8 cellular contexts compared by ENCODE assay signal in genomic region chr1:19485362-19486187, GRCh38. TPM values are rescaled to one million over a fixed set of nuclear protein-coding genes. Genes with fewer than 3 reads are reported as not detected.
DNase-seq lines count a peak whose midpoint lies in the region; ATAC-seq and TF ChIP-seq lines count a peak whose summit lies in the region.

TSS of gene CAPZB (minus strand) at chr1:19485539. CDS start at chr1:19485438, 101 bp downstream.

- H3K9me3 Mint-ChIP-seq in activated T-cell treated with anti-CD3 and anti-CD28 coated beads, Interleukin-2, amount 50 U/mL, for 72 hours, result no peaks in the 10 kb centered on the region

- CTCF ChIA-PET in IMR-90 (lab: Yijun Ruan, JAX), result interaction anchor here (1.1 to 1.6 kb wide), 2 partner anchors 87 to 168 kb away, joined by 3 to 4 read pairs; no protein-coding TSS in a partner anchor

- intact Hi-C loops in IMR-90 (cut with micrococcal nuclease) (loop anchor here (1.0 to 2.0 kb wide), 4 partner anchors 87 to 159 kb away; partner anchors contain the start of gene NBL1), esophagus muscularis mucosa (cut with DNase I) (loop anchor here (2.0 kb wide), 1 partner anchor 159 kb away; the partner anchor contains the start of gene NBL1)

- H4K5ac ChIP-seq in IMR-90 (ENCODE audit: low read depth, low read length), result peak within 1 kb of the TSS; percentile 98

- H2AK5ac ChIP-seq in IMR-90 (ENCODE audit: low read depth, low read length), result peak within 1 kb of the TSS; percentile 87

- H2AK9ac ChIP-seq in IMR-90 (replicated peaks; ENCODE audit: low read depth, low read length, poor library complexity), result peak within 1 kb of the TSS; percentile 99

- no TSS peak for BruUV-seq in IMR-90 (replicated peaks; lab: Mats Ljungman, UMichigan)

- peaks cover 34% of the 10 kb centered on the region for H3K9me1 ChIP-seq in IMR-90 (ENCODE audit: insufficient read depth, low read length)

- H2BK15ac ChIP-seq in IMR-90 (ENCODE audit: low read depth, low read length), result peak within 1 kb of the TSS; percentile 56; the same call in 1 of the 3 replicates

- peak within 1 kb of the TSS; percentile 96 to 98 for H4K8ac ChIP-seq in IMR-90 (ENCODE audit: low read depth in 2 of 2, low read length in 2 of 2)

- DNase-seq in DMS153 (lab: John Stamatoyannopoulos, UW), result peak; percentile 72
- peak; percentile 81 for DNase-seq in IMR-90
- DNase-seq in Peyer's patch, result peak; percentile 92 to 97 (median 97)
- peak; percentile 94 to 96 for DNase-seq in activated T-cell treated with anti-CD3 and anti-CD28 coated beads, Interleukin-2, amount 50 U/mL, for 72 hours
- peak; percentile 97 for DNase-seq in esophagus muscularis mucosa (ENCODE audit: extremely low spot score)
- peak; percentile 91 for DNase-seq in myocyte (ENCODE audit: low read depth)
- peak; percentile 85 to 96 for DNase-seq in stimulated activated CD8-positive, alpha-beta memory T cell treated with anti-CD3 and anti-CD28 coated beads, Interleukin-7, amount 100 ng/mL, for 4 hours (ENCODE audit: low read depth in 2 of 2)

- H4K20me1 ChIP-seq in IMR-90 (ENCODE audit: insufficient read depth, low read length), result peaks cover 45% of the 10 kb centered on the region

- peaks cover 6 to 7% of the 10 kb centered on the region in 2 donors for H3K36me3 Mint-ChIP-seq in activated T-cell treated with anti-CD3 and anti-CD28 coated beads, Interleukin-2, amount 50 U/mL, for 72 hours (ENCODE audit: insufficient read depth in 2 of 2)

- no peak for TF ChIP-seq CTCF in IMR-90 (conservative IDR thresholded peaks at IDR 0.05; ENCODE audit: low read depth, low read length)
- TF ChIP-seq CTCF in Peyer's patch (IDR thresholded peaks at IDR 0.05), result peak in 2 of 6 experiments; percentile 4 to 14
- no peak for TF ChIP-seq CTCF in esophagus muscularis mucosa (IDR thresholded peaks at IDR 0.05)

- TF ChIP-seq POLR2A in IMR-90 (IDR thresholded peaks at IDR 0.05; ENCODE audit: low read depth, low read length) (peak; percentile 78), Peyer's patch (IDR thresholded peaks at IDR 0.05) (peak; percentile 95 to 98), esophagus muscularis mucosa (IDR thresholded peaks at IDR 0.05; ENCODE audit: low read depth) (peak; percentile 83)

- H3K4me1 Mint-ChIP-seq in activated T-cell treated with anti-CD3 and anti-CD28 coated beads, Interleukin-2, amount 50 U/mL, for 72 hours (ENCODE audit: low read depth), result peaks cover 68% of the 10 kb centered on the region

- TF ChIP-seq EP300 in esophagus muscularis mucosa (IDR thresholded peaks at IDR 0.05), result no peak

- H3K4me2 ChIP-seq in IMR-90 (ENCODE audit: low read depth, low read length), result peak within 1 kb of the TSS; percentile 93

- H3K4me3 Mint-ChIP-seq in activated T-cell treated with anti-CD3 and anti-CD28 coated beads, Interleukin-2, amount 50 U/mL, for 72 hours, result peak within 1 kb of the TSS; percentile 96 to 98

- peak within 1 kb of the TSS; percentile 96 for H4K91ac ChIP-seq in IMR-90 (ENCODE audit: insufficient read depth, low read depth, low read length)

- H3K27me3 ChIP-seq in IMR-90 (ENCODE audit: control insufficient read depth, insufficient read depth, low read length) (no peaks in the 10 kb centered on the region), Peyer's patch (no peaks in the 10 kb centered on the region), esophagus muscularis mucosa (no peaks in the 10 kb centered on the region)

- no peak within 1 kb of the TSS for H2BK20ac ChIP-seq in IMR-90 (ENCODE audit: low read depth, low read length)

- H2BK120ac ChIP-seq in IMR-90 (ENCODE audit: low read depth, low read length), result peak within 1 kb of the TSS; percentile 71

- H3K18ac ChIP-seq in IMR-90 (ENCODE audit: low read depth, low read length), result peak within 1 kb of the TSS; percentile 95

- TF ChIP-seq RAD21 in IMR-90 (IDR thresholded peaks at IDR 0.05; ENCODE audit: low read length), result peak; percentile 26; the same call in 1 of the 2 replicates

- H3K23ac ChIP-seq in IMR-90 (ENCODE audit: low read depth, low read length), result peak within 1 kb of the TSS; percentile 93

- H2AFZ ChIP-seq in IMR-90 (replicated peaks; ENCODE audit: low read length, poor library complexity), result peak within 1 kb of the TSS; percentile 94

- dilution Hi-C loops in IMR-90 (cut with HindIII; ENCODE audit: low sequenced_read_pairs, unreplicated experiment), result no loop called here

- H3K36me3 ChIP-seq in IMR-90 (ENCODE audit: control insufficient read depth, insufficient read depth, low read length) (peaks cover 15% of the 10 kb centered on the region), Peyer's patch (no peaks in the 10 kb centered on the region), esophagus muscularis mucosa (peaks cover 0 to 12% (median 0%) of the 10 kb centered on the region in 4 donors)

- POLR2A ChIA-PET in IMR-90 (lab: Charles Lee; ENCODE audit: unreplicated experiment), result interaction anchor here (0.5 to 0.7 kb wide), 7 partner anchors 9 to 228 kb away, joined by 3 to 14 read pairs (median 4); no protein-coding TSS in a partner anchor

- H3K4me3 ChIP-seq in IMR-90 (ENCODE audit: insufficient read depth, low read depth, low read length), result peak within 1 kb of the TSS; percentile 99
- peak within 1 kb of the TSS; percentile 83 to 100 (median 98) for H3K4me3 ChIP-seq in Peyer's patch
- peak within 1 kb of the TSS; percentile 96 to 100 (median 100) for H3K4me3 ChIP-seq in esophagus muscularis mucosa

- 2% methylated on average over 40 of the region's 106 CpGs; no CpG with 5 or more reads in 1 of the 2 experiments for WGBS in IMR-90 (ENCODE audit: extremely low coverage in 2 of 2, insufficient read length in 1 of 2), 2 experiments
- WGBS in esophagus muscularis mucosa, result 0% methylated on average over 27 of the region's 106 CpGs

- peak within 1 kb of the TSS; percentile 90 for H2BK5ac ChIP-seq in IMR-90 (ENCODE audit: low read depth, low read length, poor library complexity, severe bottlenecking)

- H3K27me3 Mint-ChIP-seq in activated T-cell treated with anti-CD3 and anti-CD28 coated beads, Interleukin-2, amount 50 U/mL, for 72 hours (ENCODE audit: low read depth), result no peaks in the 10 kb centered on the region

- peak; percentile 68 for ATAC-seq in GM21529 (IDR thresholded peaks at IDR 0.05; ENCODE audit: unreplicated experiment)
- peak; percentile 95 for ATAC-seq in IMR-90 (ENCODE audit: low read depth)
- ATAC-seq in activated T-cell treated with anti-CD3 and anti-CD28 coated beads, Interleukin-2, amount 50 U/mL, for 72 hours (replicated peaks in 1 of 2), result peak; percentile 89 to 93

- peak within 1 kb of the TSS; percentile 99 for H3K27ac ChIP-seq in IMR-90 (ENCODE audit: insufficient read depth, low read length)
- peak within 1 kb of the TSS; percentile 94 to 100 (median 100) for H3K27ac ChIP-seq in Peyer's patch
- peak within 1 kb of the TSS; percentile 100 for H3K27ac ChIP-seq in esophagus muscularis mucosa (replicated peaks in 1 of 4)

- H3K27ac Mint-ChIP-seq in activated T-cell treated with anti-CD3 and anti-CD28 coated beads, Interleukin-2, amount 50 U/mL, for 72 hours, result peak within 1 kb of the TSS; percentile 88

- H3K9me3 ChIP-seq in IMR-90 (ENCODE audit: control insufficient read depth, insufficient read depth, low read length) (no peaks in the 10 kb centered on the region), Peyer's patch (no peaks in the 10 kb centered on the region), esophagus muscularis mucosa (no peaks in the 10 kb centered on the region)

- in situ Hi-C loops in IMR-90 (cut with MboI; ENCODE audit: low sequenced_read_pairs), result loop anchor here (10.0 kb wide), 1 partner anchor 159 kb away; the partner anchor contains the start of gene NBL1

- H3K14ac ChIP-seq in IMR-90 (replicated peaks; ENCODE audit: low read depth, low read length), result peak within 1 kb of the TSS; percentile 99

- H3K56ac ChIP-seq in IMR-90 (ENCODE audit: extremely low read depth, insufficient read depth, low read length), result peak within 1 kb of the TSS; percentile 89

- peaks cover 7 to 56% of the 10 kb centered on the region in 2 experiments for H3K79me1 ChIP-seq in IMR-90 (ENCODE audit: low read depth in 1 of 2, low read length in 2 of 2)

- peak within 1 kb of the TSS; percentile 98 for H3K4ac ChIP-seq in IMR-90 (ENCODE audit: low read depth, low read length)

- H3K9ac ChIP-seq in IMR-90 (ENCODE audit: low read depth, low read length), result peak within 1 kb of the TSS; percentile 97

- H3K4me1 ChIP-seq in IMR-90 (ENCODE audit: control insufficient read depth, insufficient read depth, low read length) (peaks cover 25% of the 10 kb centered on the region), Peyer's patch (peaks cover 4 to 55% (median 35%) of the 10 kb centered on the region in 4 donors), esophagus muscularis mucosa (peaks cover 59 to 70% (median 65%) of the 10 kb centered on the region in 4 donors)

TF ChIP-seq in IMR-90, 13 proteins besides CTCF, POLR2A, EP300 and RAD21 (continues in another document):
- TF ChIP-seq MXI1 (IDR thresholded peaks at IDR 0.05; ENCODE audit: borderline replicate concordance, low read depth, low read length) (peak; percentile 78; the same call in 1 of the 2 replicates), SMC3 (IDR thresholded peaks at IDR 0.05; ENCODE audit: low read depth, low read length) (no peak), MAZ (IDR thresholded peaks at IDR 0.05; ENCODE audit: borderline replicate concordance, low read depth, low read length) (peak; percentile 58; the same call in 1 of the 2 replicates), ELK1 (IDR thresholded peaks at IDR 0.05; ENCODE audit: borderline replicate concordance, low read depth, low read length) (no peak)

RNA-seq across cellular contexts. Expression of gene CAPZB, which starts in this region (rescaled TPM):
- 180 and 216 TPM in 2 replicates for total RNA-seq in IMR-90 (2012; rRNA removed)
- polyA plus RNA-seq in IMR-90 (2012; rRNA removed), result 271 and 304 TPM in 2 replicates
- polyA plus RNA-seq in IMR-90 (2012; cell fraction: cytosol; rRNA removed), result 189 and 234 TPM in 2 replicates
- polyA plus RNA-seq in IMR-90 (2012; cell fraction: nucleus; rRNA removed; ENCODE audit: low replicate concordance), result 74.4 and 139 TPM in 2 replicates
- 100 to 1,000 TPM; 107 to 210 (median 119) TPM for total RNA-seq in Peyer's patch
- total RNA-seq in activated T-cell treated with anti-CD3 and anti-CD28 coated beads, Interleukin-2, amount 50 U/mL, for 72 hours, result 100 to 1,000 TPM; 336 to 373 TPM
- total RNA-seq in esophagus muscularis mucosa, result 100 to 1,000 TPM; 186 to 261 (median 203) TPM
- 101 and 116 TPM in 2 replicates for total RNA-seq in myocyte
- polyA plus RNA-seq in myocyte (2012), result 434 TPM

Comparison
In these comparisons a context has a peak if more than half of its experiments do, and no peak if none do; other contexts are left out.
1. Peak in every context shown above with its lines: DNase-seq, ATAC-seq, H3K4me3 ChIP-seq and H3K27ac ChIP-seq.